ENCODE assay signal across 8 cellular contexts in genomic region chr3:123884258-123884831, GRCh38. TPM values are rescaled to one million over a fixed set of nuclear protein-coding genes. Genes with fewer than 3 reads are reported as not detected.
DNase-seq lines count a peak whose midpoint lies in the region; ATAC-seq lines count a peak whose summit lies in the region.

Gene MYLK, minus strand, starts transcription at chr3:123884332. Its CDS starts 90,491 bp downstream, at chr3:123793841.

- in situ Hi-C loops in ACHN (cut with HindIII; ENCODE audit: low pct_ligation_motif_present, low pct_unique_long_range_greater_than_20kb, low sequenced_read_pairs): no loop called here

- H3K4me3 ChIP-seq in adipocyte (ENCODE audit: low read length): peak within 1 kb of the TSS; percentile 90

- H3K9me3 ChIP-seq in adipocyte (ENCODE audit: control insufficient read depth, low read length): peaks cover 4% of the 10 kb centered on the region

- H3K36me3 ChIP-seq in adipocyte (ENCODE audit: control insufficient read depth, insufficient read depth, low read length, severe bottlenecking): no peaks in the 10 kb centered on the region

- DNase-seq in ACHN (peak; percentile 95), HK-2 (ENCODE audit: unreplicated experiment) (peak; percentile 92), NCI-H774 (lab: John Stamatoyannopoulos, UW) (peak; percentile 67), adipocyte (ENCODE audit: low read depth) (peak; percentile 92), left cardiac atrium (peak; percentile 79), posterior vena cava (ENCODE audit: low spot score) (peak; percentile 89)

- H3K4me1 ChIP-seq in adipocyte (ENCODE audit: control insufficient read depth, insufficient read depth, low read length): peaks cover 22% of the 10 kb centered on the region

- peak within 1 kb of the TSS; percentile 90 for H3K9ac ChIP-seq in adipocyte (ENCODE audit: low read length)

- ATAC-seq in GM18502 (IDR thresholded peaks at IDR 0.05; ENCODE audit: poor library complexity, unreplicated experiment) (peak; percentile 75), left cardiac atrium (peak; percentile 95 to 98), GM18858 (IDR thresholded peaks at IDR 0.05; ENCODE audit: unreplicated experiment) (no peak)

- no peaks in the 10 kb centered on the region for H3K27me3 ChIP-seq in adipocyte (replicated peaks; ENCODE audit: control insufficient read depth, insufficient read depth, low read length)

- intact Hi-C loops in left cardiac atrium (cut with DNase I): no loop called here
- intact Hi-C loops in posterior vena cava (cut with DNase I): no loop called here

RNA-seq across cellular contexts. Expression of gene MYLK, which starts in this region (rescaled TPM):
- 100 to 1,000 TPM in 1 of 2 donors, 10 to 100 TPM in 1; 66.2 to 116 TPM for total RNA-seq in left cardiac atrium
- total RNA-seq in posterior vena cava: 1,000 to 10,000 TPM; 1,187 to 1,887 TPM

Comparison
In these comparisons a context has a peak if more than half of its experiments do, and no peak if none do; other contexts are left out.
1. RNA of gene MYLK (total RNA-seq): 1,187 to 1,887 TPM in posterior vena cava; 66.2 to 116 TPM in left cardiac atrium; every median in the first group is over 10 times any median in the second.
2. Peak in every context shown above with its lines, with median percentiles within 50 percentile points of each other: DNase-seq.